8 cellular contexts compared by ENCODE assay signal in the genomic region with DNA sequence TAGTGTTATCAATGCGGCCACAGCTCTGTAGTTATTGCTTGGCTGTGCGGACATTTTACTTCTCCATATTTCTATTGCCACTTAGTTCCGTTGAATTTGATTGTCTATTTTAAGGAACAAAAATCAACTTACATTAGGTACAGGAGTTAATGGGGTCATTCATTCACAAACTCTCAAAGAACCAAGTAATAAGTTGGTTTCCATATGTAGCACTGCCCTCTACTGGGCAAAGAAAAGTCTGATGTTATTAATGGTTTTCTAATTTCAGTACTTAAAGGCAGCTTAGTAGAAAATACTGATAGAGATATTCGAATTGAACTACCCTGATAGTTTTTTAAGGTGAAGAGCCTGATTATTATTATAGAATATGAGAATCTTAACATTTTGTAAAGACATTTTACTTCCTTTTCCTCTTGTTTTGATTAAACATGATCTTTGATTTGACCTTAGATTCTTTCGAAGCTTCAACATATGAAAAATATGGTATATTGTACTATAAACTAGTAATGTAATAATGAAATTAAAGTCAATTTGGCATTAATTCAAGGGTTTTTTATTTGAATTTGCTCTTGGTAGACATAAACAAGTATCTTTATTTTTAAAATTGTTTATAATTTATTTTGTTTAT.
A peak's percentile ranks its signal among the peaks of the same experiment; 100 is the strongest.
DNase-seq lines count a peak whose midpoint lies in the region; ATAC-seq, FAIRE-seq and TF ChIP-seq lines count a peak whose summit lies in the region.

No MANE protein-coding gene starts in this region.

- no peak overlapping the region for H3K27ac Mint-ChIP-seq in natural killer cell
- no peak overlapping the region for H3K27ac Mint-ChIP-seq in natural killer cell treated with Interleukin-12 subunit alpha and Interleukin-12 subunit beta and Interleukin-15 and Interleukin-18, amount 100 ng/mL, for 72 hours

- CTCF ChIA-PET in IMR-90 (lab: Yijun Ruan, JAX), result interaction anchor here (1.2 to 1.4 kb wide), 2 partner anchors 10 to 1569 kb away, joined by 3 to 5 read pairs; no protein-coding TSS in a partner anchor

- DNase-seq in natural killer cell, result no peak
- DNase-seq in natural killer cell treated with Interleukin-12 subunit alpha and Interleukin-12 subunit beta and Interleukin-15 and Interleukin-18, amount 100 ng/mL, for 72 hours (ENCODE audit: low spot score), result no peak
- peak; percentile 27 for DNase-seq in IMR-90
- DNase-seq in RCC 7860 (ENCODE audit: low spot score), result peak; percentile 35
- DNase-seq in fibroblast of the aortic adventitia (ENCODE audit: low read depth), result peak; percentile 38
- DNase-seq in spleen, result no peak
- no peak for DNase-seq in gastrocnemius medialis
- no peak for DNase-seq in NCI-H187 treated with DMSO at 0.1 percent for 48 hours (lab: John Stamatoyannopoulos, UW)

- H2BK15ac ChIP-seq in IMR-90 (ENCODE audit: low read depth, low read length), result no peak overlapping the region

- no peak overlapping the region for H3K4me3 Mint-ChIP-seq in natural killer cell
- H3K4me3 Mint-ChIP-seq in natural killer cell treated with Interleukin-12 subunit alpha and Interleukin-12 subunit beta and Interleukin-15 and Interleukin-18, amount 100 ng/mL, for 72 hours, result no peak overlapping the region

- TF ChIP-seq POLR2A in IMR-90 (IDR thresholded peaks at IDR 0.05; ENCODE audit: low read depth, low read length) (no peak), spleen (IDR thresholded peaks at IDR 0.05) (no peak), gastrocnemius medialis (IDR thresholded peaks at IDR 0.05) (no peak)

- no peak overlapping the region for H2BK5ac ChIP-seq in IMR-90 (ENCODE audit: low read depth, low read length, poor library complexity, severe bottlenecking)

- H3K27ac ChIP-seq in IMR-90 (ENCODE audit: insufficient read depth, low read length) (no peak overlapping the region), spleen (no peak overlapping the region), gastrocnemius medialis (no peak overlapping the region)

- BruUV-seq in IMR-90 (replicated peaks; lab: Mats Ljungman, UMichigan), result no TSS peak

- H3K4me1 ChIP-seq in IMR-90 (ENCODE audit: control insufficient read depth, insufficient read depth, low read length) (no peaks in the 10 kb centered on the region), spleen (no peaks in the 10 kb centered on the region), gastrocnemius medialis (no peaks in the 10 kb centered on the region)

- intact Hi-C loops in natural killer cell (cut with micrococcal nuclease), result loop anchor here (5.0 to 10.0 kb wide), 2 partner anchors 759 to 1036 kb away; no protein-coding TSS in a partner anchor
- intact Hi-C loops in IMR-90 (cut with micrococcal nuclease), result loop anchor here (5.0 kb wide), 1 partner anchor 756 kb away; no protein-coding TSS in a partner anchor
- intact Hi-C loops in spleen (cut with DNase I; ENCODE audit: low total_unique reads), result no loop called here
- intact Hi-C loops in gastrocnemius medialis (cut with DNase I; ENCODE audit: low total_unique reads), result loop anchor here (10.0 kb wide), 1 partner anchor 1329 kb away; no protein-coding TSS in a partner anchor

- no peak overlapping the region for H2BK20ac ChIP-seq in IMR-90 (ENCODE audit: low read depth, low read length)

- H2BK120ac ChIP-seq in IMR-90 (ENCODE audit: low read depth, low read length), result no peak overlapping the region

- WGBS in IMR-90 (ENCODE audit: extremely low coverage in 2 of 2, insufficient read length in 1 of 2), 2 experiments, result no CpG with 5 or more reads among the region's 5 CpGs
- WGBS in spleen, 5 donors, result 45 to 51% (median 48%) methylated on average over 5 of the region's 5 CpGs

- H2AK5ac ChIP-seq in IMR-90 (ENCODE audit: low read depth, low read length), result no peak overlapping the region

- peak; percentile 45 for TF ChIP-seq RAD21 in IMR-90 (IDR thresholded peaks at IDR 0.05; ENCODE audit: low read length)

- H3K9me1 ChIP-seq in IMR-90 (ENCODE audit: insufficient read depth, low read length), result no peaks in the 10 kb centered on the region

- H4K5ac ChIP-seq in IMR-90 (ENCODE audit: low read depth, low read length), result no peak overlapping the region

- no peak overlapping the region for H3K14ac ChIP-seq in IMR-90 (replicated peaks; ENCODE audit: low read depth, low read length)

- no peaks in the 10 kb centered on the region for H3K36me3 Mint-ChIP-seq in natural killer cell
- no peaks in the 10 kb centered on the region for H3K36me3 Mint-ChIP-seq in natural killer cell treated with Interleukin-12 subunit alpha and Interleukin-12 subunit beta and Interleukin-15 and Interleukin-18, amount 100 ng/mL, for 72 hours

- no peaks in the 10 kb centered on the region for H3K36me3 ChIP-seq in IMR-90 (ENCODE audit: control insufficient read depth, insufficient read depth, low read length)
- H3K36me3 ChIP-seq in spleen, result no peaks in the 10 kb centered on the region
- H3K36me3 ChIP-seq in gastrocnemius medialis, result no peaks in the 10 kb centered on the region

- H4K20me1 ChIP-seq in IMR-90 (ENCODE audit: insufficient read depth, low read length), result no peaks in the 10 kb centered on the region

- no peaks in the 10 kb centered on the region for H3K27me3 Mint-ChIP-seq in natural killer cell (ENCODE audit: low read depth in 2 of 2)
- no peaks in the 10 kb centered on the region for H3K27me3 Mint-ChIP-seq in natural killer cell treated with Interleukin-12 subunit alpha and Interleukin-12 subunit beta and Interleukin-15 and Interleukin-18, amount 100 ng/mL, for 72 hours

- no peak overlapping the region for H3K18ac ChIP-seq in IMR-90 (ENCODE audit: low read depth, low read length)

- no peak overlapping the region for H4K8ac ChIP-seq in IMR-90 (ENCODE audit: low read depth in 2 of 2, low read length in 2 of 2)

- H2AFZ ChIP-seq in IMR-90 (replicated peaks; ENCODE audit: low read length, poor library complexity), result no peak overlapping the region

- H3K9me3 Mint-ChIP-seq in natural killer cell, result no peaks in the 10 kb centered on the region
- H3K9me3 Mint-ChIP-seq in natural killer cell treated with Interleukin-12 subunit alpha and Interleukin-12 subunit beta and Interleukin-15 and Interleukin-18, amount 100 ng/mL, for 72 hours, result peaks cover under 1% of the 10 kb centered on the region

- H3K79me1 ChIP-seq in IMR-90 (ENCODE audit: low read depth in 1 of 2, low read length in 2 of 2), result no peaks in the 10 kb centered on the region

- H3K4me1 Mint-ChIP-seq in natural killer cell, result no peaks in the 10 kb centered on the region
- H3K4me1 Mint-ChIP-seq in natural killer cell treated with Interleukin-12 subunit alpha and Interleukin-12 subunit beta and Interleukin-15 and Interleukin-18, amount 100 ng/mL, for 72 hours (ENCODE audit: low read depth in 2 of 2), result no peaks in the 10 kb centered on the region

- no peak overlapping the region for H3K56ac ChIP-seq in IMR-90 (ENCODE audit: extremely low read depth, insufficient read depth, low read length)

- ATAC-seq in natural killer cell (peak in 1 of 3 donors; percentile 35), IMR-90 (ENCODE audit: low read depth) (0 out of 2 replicates have a peak, but pooled peaks have one; percentile 35), gastrocnemius medialis (no peak)
- ATAC-seq in natural killer cell treated with Interleukin-12 subunit alpha and Interleukin-12 subunit beta and Interleukin-15 and Interleukin-18, amount 100 ng/mL, for 72 hours, result no peak

- in situ Hi-C loops in IMR-90 (cut with MboI; ENCODE audit: low sequenced_read_pairs), result no loop called here
- in situ Hi-C loops in gastrocnemius medialis (cut with MboI; ENCODE audit: low sequenced_read_pairs in 4 of 4), result no loop called here

- H3K23ac ChIP-seq in IMR-90 (ENCODE audit: low read depth, low read length), result no peak overlapping the region

- POLR2A ChIA-PET in IMR-90 (lab: Charles Lee; ENCODE audit: unreplicated experiment), result no interaction called here

- H2AK9ac ChIP-seq in IMR-90 (replicated peaks; ENCODE audit: low read depth, low read length, poor library complexity), result no peak overlapping the region

- dilution Hi-C loops in IMR-90 (cut with HindIII; ENCODE audit: low sequenced_read_pairs, unreplicated experiment), result no loop called here

- no peak overlapping the region for H3K4ac ChIP-seq in IMR-90 (ENCODE audit: low read depth, low read length)

- no peaks in the 10 kb centered on the region for H3K9me3 ChIP-seq in IMR-90 (ENCODE audit: control insufficient read depth, insufficient read depth, low read length)
- H3K9me3 ChIP-seq in spleen, result peaks cover 0 to 19% (median 15%) of the 10 kb centered on the region in 8 donors
- H3K9me3 ChIP-seq in gastrocnemius medialis, result no peaks in the 10 kb centered on the region

- TF ChIP-seq CTCF in natural killer cell (IDR thresholded peaks at IDR 0.05) (peak; percentile 61), IMR-90 (conservative IDR thresholded peaks at IDR 0.05; ENCODE audit: low read depth, low read length) (peak; percentile 52), fibroblast of the aortic adventitia (IDR thresholded peaks at IDR 0.05; ENCODE audit: insufficient read depth, low read length) (peak; percentile 48), spleen (IDR thresholded peaks at IDR 0.05 in 8 of 11, conservative IDR thresholded peaks at IDR 0.05 in 3 of 11) (peak in 7 of 11 experiments; percentile 25 to 52 (median 39)), gastrocnemius medialis (IDR thresholded peaks at IDR 0.05 in 4 of 5, conservative IDR thresholded peaks at IDR 0.05 in 1 of 5) (peak in 1 of 5 experiments; percentile 11)

- H3K27me3 ChIP-seq in IMR-90 (ENCODE audit: control insufficient read depth, insufficient read depth, low read length) (no peaks in the 10 kb centered on the region), spleen (replicated peaks in 1 of 7) (no peaks in the 10 kb centered on the region), gastrocnemius medialis (no peaks in the 10 kb centered on the region)

- H4K91ac ChIP-seq in IMR-90 (ENCODE audit: insufficient read depth, low read depth, low read length), result no peak overlapping the region

- no peak overlapping the region for H3K4me2 ChIP-seq in IMR-90 (ENCODE audit: low read depth, low read length)

- no peak overlapping the region for H3K4me3 ChIP-seq in IMR-90 (ENCODE audit: insufficient read depth, low read depth, low read length)
- H3K4me3 ChIP-seq in fibroblast of the aortic adventitia (ENCODE audit: low read depth, low read length), result no peak overlapping the region
- H3K4me3 ChIP-seq in spleen, result no peak overlapping the region
- no peak overlapping the region for H3K4me3 ChIP-seq in gastrocnemius medialis

- FAIRE-seq in RCC 7860 (lab: Jason Lieb, UNC), result peak; percentile 82

- H3K9ac ChIP-seq in IMR-90 (ENCODE audit: low read depth, low read length), result no peak overlapping the region

TF ChIP-seq in IMR-90, 13 proteins besides CTCF, POLR2A, EP300 and RAD21:
- TF ChIP-seq FOS (IDR thresholded peaks at IDR 0.05; ENCODE audit: low read depth, low read length) (no peak), SMC3 (IDR thresholded peaks at IDR 0.05; ENCODE audit: low read depth, low read length) (peak; percentile 30; the same call in 1 of the 2 replicates)

Comparison
In these comparisons a context has a peak if more than half of its experiments do, and no peak if none do; other contexts are left out.
1. DNase-seq: peak in IMR-90 (single experiment), RCC 7860 (single experiment) and fibroblast of the aortic adventitia (single experiment); none in natural killer cell (single experiment), natural killer cell treated with Interleukin-12 subunit alpha and Interleukin-12 subunit beta and Interleukin-15 and Interleukin-18, amount 100 ng/mL, for 72 hours (single experiment), spleen (single experiment), gastrocnemius medialis (0 of 2) and NCI-H187 treated with DMSO at 0.1 percent for 48 hours (single experiment).